ENCODE assay signal across 16 cellular contexts in the genomic region with DNA sequence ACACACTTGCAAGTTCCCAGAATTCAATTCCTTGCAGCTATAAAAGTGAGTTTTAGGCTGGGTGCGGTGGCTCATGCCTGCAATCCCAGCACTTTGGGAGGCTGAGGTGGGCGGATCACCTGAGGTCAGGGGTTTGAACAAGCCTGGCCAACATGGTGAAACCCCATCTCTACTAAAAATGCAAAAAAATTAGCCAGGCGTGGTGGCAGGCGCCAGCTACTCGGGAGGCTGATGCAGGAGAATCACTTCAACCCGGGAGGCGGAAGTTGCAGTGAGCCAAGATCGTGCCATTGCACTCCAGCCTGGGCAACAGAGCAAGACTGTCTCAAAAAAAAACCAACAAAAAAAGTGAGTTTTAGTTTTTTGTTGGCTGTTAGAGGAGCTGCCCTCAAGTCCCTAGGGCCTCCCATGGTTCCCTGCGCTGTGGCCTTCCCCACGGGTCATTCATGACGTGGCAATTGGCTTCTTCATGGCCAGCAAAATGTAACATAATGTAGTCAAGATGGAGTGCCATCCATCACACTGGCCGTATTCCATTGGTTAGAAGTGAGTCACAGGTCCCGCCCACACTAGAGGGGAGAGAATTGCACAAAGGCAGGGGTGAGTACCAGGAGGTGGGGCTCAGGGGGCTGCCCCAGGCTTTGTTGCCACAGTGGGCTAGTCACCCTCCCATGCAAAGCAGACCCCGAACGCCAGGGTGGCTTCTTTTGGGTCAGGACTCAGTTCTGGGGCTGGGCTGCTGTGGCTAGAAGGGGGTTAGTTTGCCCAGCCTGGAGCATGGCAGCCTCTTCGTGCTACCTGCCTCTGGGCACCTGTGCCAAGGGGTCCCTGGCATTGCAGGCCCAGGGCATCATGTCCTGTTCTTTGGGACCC. TPM values are rescaled to one million over a fixed set of nuclear protein-coding genes. Genes with fewer than 3 reads are reported as not detected.
DNase-seq lines count a peak whose midpoint lies in the region; ATAC-seq and TF ChIP-seq lines count a peak whose summit lies in the region.
"Had no signal": no experiment of that assay in that cellular context is flagged by ENCODE, and none has a peak within 500 bp of the region (broad histone marks: within the 10 kb centered on the region; RNA-seq: fewer than 3 reads in every experiment).

No MANE protein-coding gene starts in this region.

- H3K9me3 Mint-ChIP-seq in T-cell, result no peaks in the 10 kb centered on the region

- H3K27me3 ChIP-seq in Karpas-422 (ENCODE audit: low read length), result no peaks in the 10 kb centered on the region
- no peaks in the 10 kb centered on the region for H3K27me3 ChIP-seq in foreskin keratinocyte
- H3K27me3 ChIP-seq: BE2C, esophagus muscularis mucosa, hepatocyte, transverse colon had no signal

- peak overlapping the region; percentile 65 for H3K4me2 ChIP-seq in Karpas-422 (ENCODE audit: low read depth, low read length, poor library complexity, severe bottlenecking)
- H3K4me2 ChIP-seq: hepatocyte had no signal

- no peaks in the 10 kb centered on the region for H3K9me2 ChIP-seq in Karpas-422 (replicated peaks; ENCODE audit: insufficient read depth, low read length)

- TF ChIP-seq CTCF in GM12865 (IDR thresholded peaks at IDR 0.05; ENCODE audit: insufficient read depth, low read depth, low read length, missing control alignments), result no peak
- TF ChIP-seq CTCF in fibroblast of mammary gland (conservative IDR thresholded peaks at IDR 0.05; ENCODE audit: control insufficient read depth, insufficient read depth, low read depth, low read length), result no peak
- no peak for TF ChIP-seq CTCF in foreskin keratinocyte (conservative IDR thresholded peaks at IDR 0.05)

- H3K79me2 ChIP-seq in Karpas-422 (ENCODE audit: low read length), result no peaks in the 10 kb centered on the region
- H3K79me2 ChIP-seq: hepatocyte had no signal

- no peaks in the 10 kb centered on the region for H4K20me1 ChIP-seq in Karpas-422 (ENCODE audit: insufficient read depth, low read depth, low read length)

- H3K27ac ChIP-seq in Karpas-422 (ENCODE audit: low read length) (peak overlapping the region; percentile 85), foreskin keratinocyte (no peak overlapping the region)
- H3K27ac ChIP-seq: esophagus muscularis mucosa, hepatocyte, transverse colon had no signal

- peak overlapping the region; percentile 55 for H3K9ac ChIP-seq in Karpas-422 (ENCODE audit: low read length)

- peak overlapping the region; percentile 84; the same call in 1 of the 2 replicates for H2AFZ ChIP-seq in Karpas-422 (ENCODE audit: low read length)
- H2AFZ ChIP-seq: hepatocyte had no signal

- POLR2A ChIA-PET in T-cell (lab: Charles Lee), result no interaction called here

- no peak overlapping the region for H3K27ac Mint-ChIP-seq in T-cell

- CTCF ChIA-PET in T-cell (lab: Charles Lee), result no interaction called here

- H3K4me1 Mint-ChIP-seq in T-cell, result peaks cover 8 to 9% (median 8%) of the 10 kb centered on the region in 3 donors

- no peaks in the 10 kb centered on the region for H3K9me3 ChIP-seq in Karpas-422 (ENCODE audit: low read length)
- H3K9me3 ChIP-seq: BE2C, esophagus muscularis mucosa, transverse colon had no signal

- ATAC-seq in GM21367 (IDR thresholded peaks at IDR 0.05; ENCODE audit: unreplicated experiment) (peak; percentile 37), foreskin keratinocyte (no peak), T-cell (replicated peaks in 1 of 4) (no peak)
- ATAC-seq: Panc1 had no signal

- H3K36me3 ChIP-seq in Karpas-422 (ENCODE audit: insufficient read depth, low read length), result no peaks in the 10 kb centered on the region
- H3K36me3 ChIP-seq: BE2C, transverse colon had no signal

- in situ Hi-C loops in KBM-7 (cut with MboI; ENCODE audit: low pct_unique_long_range_greater_than_20kb, low sequenced_read_pairs), result no loop called here

- peak overlapping the region; percentile 34 for H3K4me3 ChIP-seq in GM12865 (ENCODE audit: low read depth, low read length)
- peak overlapping the region; percentile 48 for H3K4me3 ChIP-seq in Karpas-422 (ENCODE audit: low read length)
- no peak overlapping the region for H3K4me3 ChIP-seq in fibroblast of mammary gland (ENCODE audit: control insufficient read depth, low read depth, low read length)
- H3K4me3 ChIP-seq: esophagus muscularis mucosa, hepatocyte, transverse colon had no signal

- no peaks in the 10 kb centered on the region for H3K27me3 Mint-ChIP-seq in T-cell

- peaks cover 57% of the 10 kb centered on the region for H3K4me1 ChIP-seq in Karpas-422 (ENCODE audit: low read length)
- H3K4me1 ChIP-seq in foreskin keratinocyte, result no peaks in the 10 kb centered on the region
- H3K4me1 ChIP-seq: BE2C had no signal

- H3K4me3 Mint-ChIP-seq in T-cell, result no peak overlapping the region

- DNase-seq in GM12865 (ENCODE audit: low read depth), result peak; percentile 80
- DNase-seq in Karpas-422, result peak; percentile 70
- DNase-seq in fibroblast of mammary gland (ENCODE audit: low read depth), result peak; percentile 62
- no peak for DNase-seq in foreskin keratinocyte
- DNase-seq in T-cell, result no peak
- DNase-seq in D341Med (ENCODE audit: low spot score), result no peak
- no peak for DNase-seq in KBM-7
- DNase-seq: BE2C, dermis blood vessel endothelial cell, NCI-H510A treated with DMSO at 0.1 percent for 48 hours, transverse colon had no signal

- peaks cover 5% of the 10 kb centered on the region for H3K36me3 Mint-ChIP-seq in T-cell

RNA-seq across cellular contexts. Expression of a gene that starts 37.7 kb away (rescaled TPM):
- not detected in 2 replicates for total RNA-seq in Karpas-422 (2014; rRNA removed; shearing (Covaris generic); ENCODE audit: low replicate concordance)
- total RNA-seq in foreskin keratinocyte (not detected in 2 replicates), T-cell (under 1 TPM in 3 of 5 donors, not detected in 2; 0.09 to 0.19 (median 0.10) TPM)
- polyA plus RNA-seq in foreskin keratinocyte, result not detected in 2 replicates
- total RNA-seq: T-helper 1 cell treated with Interleukin-12 subunit alpha and Interleukin-12 subunit beta and Interleukin-4 antibody, amounts not matched to agents 30 ng/mL and 1 ng/mL, for 36 hours had no signal

RNA-seq across cellular contexts. Expression of a gene that starts 55.6 kb away (rescaled TPM):
- 7.2 and 19.4 TPM in 2 replicates for total RNA-seq in Karpas-422 (2014; rRNA removed; shearing (Covaris generic); ENCODE audit: low replicate concordance)
- total RNA-seq in foreskin keratinocyte (49.4 and 57.4 TPM in 2 replicates), T-cell (10 to 100 TPM; 10.3 to 20.1 (median 12.9) TPM)
- 44.7 and 47.8 TPM in 2 replicates for polyA plus RNA-seq in foreskin keratinocyte

Comparison
In these comparisons a context has a peak if more than half of its experiments do, and no peak if none do; other contexts are left out.
1. DNase-seq: peak in GM12865 (single experiment), Karpas-422 (single experiment) and fibroblast of mammary gland (single experiment); none in foreskin keratinocyte (0 of 2), T-cell (0 of 34), D341Med (single experiment) and KBM-7 (single experiment).